Comparison of ENCODE assay signal across 12 cellular contexts in genomic region chr11:35246725-35247124, GRCh38.
DNase-seq lines count a peak whose midpoint lies in the region; ATAC-seq and TF ChIP-seq lines count a peak whose summit lies in the region.
"Had no signal": no experiment of that assay in that cellular context is flagged by ENCODE, and none has a peak within 500 bp of the region (broad histone marks: within the 10 kb centered on the region; RNA-seq: fewer than 3 reads in every experiment).

No MANE protein-coding gene starts in this region.

- peak; percentile 33 for DNase-seq in ELF-1 (ENCODE audit: low read depth, low spot score)
- DNase-seq in ascending aorta (ENCODE audit: low spot score in 2 of 2) = peak in 1 of 2 donors; percentile 88
- no peak for DNase-seq in right atrium auricular region (ENCODE audit: low spot score)
- DNase-seq in spleen = no peak
- DNase-seq in putamen (ENCODE audit: low spot score) = no peak
- DNase-seq in NCI-H2107 treated with DMSO at 0.1 percent for 48 hours (lab: John Stamatoyannopoulos, UW; ENCODE audit: unreplicated experiment) = no peak
- DNase-seq: NCI-H1105, NCI-H524 had no signal

- H3K27ac ChIP-seq in ascending aorta (peak overlapping the region; percentile 91 to 95), right atrium auricular region (peak overlapping the region; percentile 50 to 81), spleen (peak overlapping the region in 5 of 8 donors; percentile 10 to 82 (median 64))
- H3K27ac ChIP-seq: body of pancreas had no signal

- no peaks in the 10 kb centered on the region for H3K36me3 Mint-ChIP-seq in activated T-helper 17 cell treated with anti-CD3 and anti-CD28 coated beads, Interleukin-2, amount 50 U/mL, for 72 hours (ENCODE audit: low read depth)

- H3K36me3 ChIP-seq in ascending aorta (no peaks in the 10 kb centered on the region), right atrium auricular region (no peaks in the 10 kb centered on the region), spleen (no peaks in the 10 kb centered on the region)

- H3K4me1 ChIP-seq in ascending aorta (peaks cover 9 to 22% of the 10 kb centered on the region in 2 donors), right atrium auricular region (peaks cover 0 to 7% of the 10 kb centered on the region in 2 donors), spleen (peaks cover 0 to 11% (median 0%) of the 10 kb centered on the region in 6 donors)

- H3K9me3 Mint-ChIP-seq in activated T-helper 17 cell treated with anti-CD3 and anti-CD28 coated beads, Interleukin-2, amount 50 U/mL, for 72 hours = peaks cover 4% of the 10 kb centered on the region

- no peak overlapping the region for H3K27ac Mint-ChIP-seq in activated T-helper 17 cell treated with anti-CD3 and anti-CD28 coated beads, Interleukin-2, amount 50 U/mL, for 72 hours
- H3K27ac Mint-ChIP-seq: nephron had no signal

- 37 to 86% (median 47%) methylated on average over 2 of the region's 2 CpGs for WGBS in spleen, 5 donors

- H3K27me3 Mint-ChIP-seq in activated T-helper 17 cell treated with anti-CD3 and anti-CD28 coated beads, Interleukin-2, amount 50 U/mL, for 72 hours = no peaks in the 10 kb centered on the region

- H3K4me3 ChIP-seq in ascending aorta (no peak overlapping the region), right atrium auricular region (no peak overlapping the region), spleen (no peak overlapping the region)
- H3K4me3 ChIP-seq: body of pancreas had no signal

- H3K27me3 ChIP-seq in ascending aorta = no peaks in the 10 kb centered on the region
- no peaks in the 10 kb centered on the region for H3K27me3 ChIP-seq in right atrium auricular region
- no peaks in the 10 kb centered on the region for H3K27me3 ChIP-seq in spleen (replicated peaks in 1 of 7)
- H3K27me3 ChIP-seq: body of pancreas had no signal

- peaks cover 40% of the 10 kb centered on the region for H3K4me1 Mint-ChIP-seq in activated T-helper 17 cell treated with anti-CD3 and anti-CD28 coated beads, Interleukin-2, amount 50 U/mL, for 72 hours

- no peak overlapping the region for H3K4me3 Mint-ChIP-seq in activated T-helper 17 cell treated with anti-CD3 and anti-CD28 coated beads, Interleukin-2, amount 50 U/mL, for 72 hours
- H3K4me3 Mint-ChIP-seq: nephron had no signal

- ATAC-seq in activated T-helper 17 cell treated with anti-CD3 and anti-CD28 coated beads, Interleukin-2, amount 50 U/mL, for 72 hours (replicated peaks) = no peak
- no peak for ATAC-seq in HG03196 (IDR thresholded peaks at IDR 0.05; ENCODE audit: unreplicated experiment)
- ATAC-seq: body of pancreas had no signal

- TF ChIP-seq POLR2A in spleen (IDR thresholded peaks at IDR 0.05) = no peak

- TF ChIP-seq CTCF in ascending aorta (IDR thresholded peaks at IDR 0.05) (no peak), right atrium auricular region (IDR thresholded peaks at IDR 0.05) (no peak), spleen (IDR thresholded peaks at IDR 0.05 in 8 of 11, conservative IDR thresholded peaks at IDR 0.05 in 3 of 11) (no peak)

- intact Hi-C loops in ascending aorta (cut with DNase I) (loop anchor here (2.0 to 5.0 kb wide), 4 partner anchors 41 to 146 kb away; no protein-coding TSS in a partner anchor), spleen (cut with DNase I; ENCODE audit: low total_unique reads) (no loop called here)

- H3K9me3 ChIP-seq in ascending aorta (no peaks in the 10 kb centered on the region), right atrium auricular region (no peaks in the 10 kb centered on the region), spleen (no peaks in the 10 kb centered on the region)
- H3K9me3 ChIP-seq: body of pancreas had no signal
